ENCODE assay signal across 8 cellular contexts in the genomic region with DNA sequence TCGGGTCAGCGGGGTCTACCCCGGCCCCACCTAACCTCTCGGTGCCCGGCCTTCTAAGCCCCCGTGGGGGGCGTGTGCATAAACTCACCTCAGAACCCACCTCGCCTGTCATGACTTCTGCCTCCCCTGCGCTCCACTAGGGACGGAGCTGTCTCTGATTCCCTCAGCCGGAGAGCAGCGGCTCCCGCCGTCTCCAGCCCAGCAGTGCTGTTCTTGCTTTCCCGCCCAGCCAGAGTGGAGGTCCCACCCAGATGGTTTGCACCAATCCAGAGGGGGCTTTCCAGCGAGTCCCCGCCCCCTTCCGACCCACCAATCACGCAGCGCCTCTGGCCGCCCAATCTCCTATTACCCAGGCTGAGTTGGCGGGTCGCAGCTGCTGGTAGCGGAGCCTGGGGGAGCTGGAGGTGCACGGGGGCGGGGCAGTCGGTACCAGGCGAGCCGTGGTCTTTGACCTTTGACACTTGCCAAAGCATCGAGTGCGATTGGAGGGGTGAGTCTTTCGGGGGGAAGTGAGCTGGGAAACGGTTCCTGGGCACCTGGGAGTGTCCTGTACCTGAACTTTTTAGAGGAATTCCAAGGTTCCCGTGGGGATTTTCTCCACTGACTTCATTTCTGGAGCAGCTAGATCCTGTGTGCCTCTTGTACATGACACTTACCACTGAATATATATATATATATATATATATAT. TPM values are rescaled to one million over a fixed set of nuclear protein-coding genes. Genes with fewer than 3 reads are reported as not detected.
A peak's percentile ranks its signal among the peaks of the same experiment; 100 is the strongest.
DNase-seq lines count a peak whose midpoint lies in the region; ATAC-seq, FAIRE-seq and TF ChIP-seq lines count a peak whose summit lies in the region.

A gene (minus strand): TSS at position 220 of the 688 bp plus-strand sequence. CDS start 108 bp downstream, at position 112.

- H3K36me3 ChIP-seq in WERI-Rb-1 (peaks cover 35% of the 10 kb centered on the region), bronchial epithelial cell (ENCODE audit: control insufficient read depth, insufficient read depth, low read length) (no peaks in the 10 kb centered on the region), smooth muscle cell (ENCODE audit: low read depth) (no peaks in the 10 kb centered on the region)

- peak; percentile 87 for ATAC-seq in GM18873 (IDR thresholded peaks at IDR 0.05; ENCODE audit: low FRiP score, unreplicated experiment)
- peak; percentile 86 for ATAC-seq in HG03139 (IDR thresholded peaks at IDR 0.05; ENCODE audit: unreplicated experiment)

- peak within 1 kb of the TSS; percentile 88 for H3K4me2 ChIP-seq in smooth muscle cell

- peaks cover 21% of the 10 kb centered on the region for H3K79me2 ChIP-seq in smooth muscle cell (ENCODE audit: low read depth)

- H3K4me1 ChIP-seq in smooth muscle cell (ENCODE audit: low read depth) = peaks cover 6% of the 10 kb centered on the region

- in situ Hi-C loops in ACHN (cut with HindIII; ENCODE audit: low pct_ligation_motif_present, low pct_unique_long_range_greater_than_20kb, low sequenced_read_pairs) = no loop called here

- under 1% methylated on average over 33 of the region's 34 CpGs for WGBS in smooth muscle cell (ENCODE audit: low lambda C conversion rate)

- H3K27me3 ChIP-seq in WERI-Rb-1 (ENCODE audit: insufficient read depth, low read depth, severe bottlenecking) (no peaks in the 10 kb centered on the region), bronchial epithelial cell (ENCODE audit: control insufficient read depth, insufficient read depth, low read length) (no peaks in the 10 kb centered on the region), smooth muscle cell (ENCODE audit: low read depth) (no peaks in the 10 kb centered on the region)

- no peak for FAIRE-seq in bronchial epithelial cell (lab: Jason Lieb, UNC)

- peak within 1 kb of the TSS; percentile 95 for H2AFZ ChIP-seq in smooth muscle cell (ENCODE audit: low read depth)

- H3K9ac ChIP-seq in smooth muscle cell (ENCODE audit: low read depth) = peak within 1 kb of the TSS; percentile 66

- H3K9me3 ChIP-seq in WERI-Rb-1 (ENCODE audit: severe bottlenecking) (no peaks in the 10 kb centered on the region), smooth muscle cell (replicated peaks; ENCODE audit: low read depth) (no peaks in the 10 kb centered on the region)

- no peaks in the 10 kb centered on the region for H3F3A ChIP-seq in smooth muscle cell (ENCODE audit: low read depth)

- H3K4me3 ChIP-seq in WERI-Rb-1 (ENCODE audit: low read depth, low read length) (peak within 1 kb of the TSS; percentile 98), bronchial epithelial cell (ENCODE audit: low read depth, low read length) (peak within 1 kb of the TSS; percentile 86), smooth muscle cell (peak within 1 kb of the TSS; percentile 78)

- H3K27ac ChIP-seq in WERI-Rb-1 = peak within 1 kb of the TSS; percentile 96
- peak within 1 kb of the TSS; percentile 70 for H3K27ac ChIP-seq in smooth muscle cell (ENCODE audit: low read depth)

- TF ChIP-seq CTCF in WERI-Rb-1 (IDR thresholded peaks at IDR 0.05; ENCODE audit: low read depth, low read length) (no peak), bronchial epithelial cell (IDR thresholded peaks at IDR 0.05; ENCODE audit: insufficient read depth, low read length, severe bottlenecking) (no peak), smooth muscle cell (IDR thresholded peaks at IDR 0.05; ENCODE audit: borderline replicate concordance, insufficient read depth, poor library complexity, severe bottlenecking) (no peak)

- H4K20me1 ChIP-seq in smooth muscle cell (ENCODE audit: low read depth) = no peaks in the 10 kb centered on the region

- DNase-seq in ACHN (peak; percentile 93), NCI-H2227 (lab: John Stamatoyannopoulos, UW; ENCODE audit: unreplicated experiment) (peak; percentile 97), WERI-Rb-1 (peak; percentile 98), bronchial epithelial cell (ENCODE audit: low read depth) (peak; percentile 89), iPS-NIHi11 (ENCODE audit: low spot score) (peak; percentile 99), smooth muscle cell (lab: John Stamatoyannopoulos, UW; ENCODE audit: unreplicated experiment) (peak; percentile 81)

RNA-seq across cellular contexts. Expression of the gene that starts here (rescaled TPM):
- total RNA-seq in bronchial epithelial cell (0.26 and 0.38 TPM in 2 replicates), smooth muscle cell (2.9 and 4.5 TPM in 2 replicates)
- polyA plus RNA-seq in smooth muscle cell = 2.4 and 4.7 TPM in 2 replicates

Comparison
In these comparisons a context has a peak if more than half of its experiments do, and no peak if none do; other contexts are left out.
1. Peak in every context shown above with its lines: DNase-seq, ATAC-seq, H3K4me3 ChIP-seq and H3K27ac ChIP-seq.
2. Peak in DNase-seq and H3K4me3 ChIP-seq in bronchial epithelial cell; RNA of the gene not detected or under 1 TPM.